16 cellular contexts compared by ENCODE assay signal in the genomic region with DNA sequence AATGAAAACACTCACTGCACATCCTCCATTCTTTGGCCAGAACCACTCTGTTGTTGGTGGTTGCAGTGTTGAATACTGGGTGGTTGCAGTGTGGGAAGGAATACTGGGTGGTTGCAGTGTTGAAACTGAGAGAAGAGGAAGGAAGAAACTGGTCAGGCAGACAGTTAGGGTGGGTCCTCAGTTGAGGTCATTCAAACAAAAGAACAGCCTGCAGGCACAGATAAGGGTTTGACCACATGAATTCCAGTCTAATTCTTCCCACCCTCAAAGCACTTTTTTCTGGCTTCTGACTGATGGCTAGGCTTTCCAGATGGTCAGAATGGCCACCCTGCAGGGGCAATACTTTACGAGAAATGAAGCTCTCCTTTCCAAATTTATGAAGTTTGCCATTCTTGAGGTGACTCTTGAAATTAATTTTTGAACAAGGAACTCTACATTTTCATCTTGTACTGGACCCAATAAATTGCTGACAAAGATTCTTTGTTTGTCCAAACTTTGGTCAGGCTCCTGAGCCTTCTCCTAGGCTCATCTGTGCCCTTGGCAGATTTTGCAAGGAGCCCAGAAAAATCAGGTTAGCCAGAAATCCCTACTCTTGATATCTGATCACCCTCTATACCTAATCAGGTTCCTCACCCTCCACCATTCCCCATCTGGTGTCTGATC.
A peak's percentile ranks its signal among the peaks of the same experiment; 100 is the strongest.
DNase-seq lines count a peak whose midpoint lies in the region; ATAC-seq lines count a peak whose summit lies in the region.
"Had no signal": no experiment of that assay in that cellular context is flagged by ENCODE, and none has a peak within 500 bp of the region (broad histone marks: within the 10 kb centered on the region; RNA-seq: fewer than 3 reads in every experiment).

No MANE protein-coding gene starts in this region.

- DNase-seq in GF-D8 (lab: John Stamatoyannopoulos, UW) (peak; percentile 73), MV-4-11 (lab: John Stamatoyannopoulos, UW) (peak; percentile 87), astrocyte of the hippocampus (ENCODE audit: low read depth, low spot score) (peak; percentile 37), non-pigmented ciliary epithelial cell (ENCODE audit: low read depth) (peak; percentile 27), germinal center (ENCODE audit: low spot score) (no peak), GM03348 (ENCODE audit: low spot score) (no peak), SHP77 treated with DMSO at 0.1 percent for 48 hours (lab: John Stamatoyannopoulos, UW) (no peak)
- DNase-seq: activated B cell treated with CpG ODN at 0.5 μM for 24 hours, GDM1, left colon, NCI-H1048, NCI-H2107, sigmoid colon, SW 1271 had no signal

- no peak for ATAC-seq in activated CD4-positive, CD25-positive, alpha-beta regulatory T cell treated with anti-CD3 and anti-CD28 coated beads, Interleukin-2, amount 50 U/mL, for 24 hours
- ATAC-seq: activated T-helper 17 cell treated with anti-CD3 and anti-CD28 coated beads, Interleukin-2, amount 50 U/mL, for 72 hours; left colon had no signal

Comparison
In these comparisons a context has a peak if more than half of its experiments do, and no peak if none do; other contexts are left out.
1. DNase-seq: peak in GF-D8 (single experiment), MV-4-11 (single experiment), astrocyte of the hippocampus (single experiment) and non-pigmented ciliary epithelial cell (single experiment); none in germinal center (single experiment), GM03348 (single experiment) and SHP77 treated with DMSO at 0.1 percent for 48 hours (single experiment).